Comparison of ENCODE assay signal across 17 cellular contexts in genomic region chr1:197027359-197027758, GRCh38. TPM values are rescaled to one million over a fixed set of nuclear protein-coding genes. Genes with fewer than 3 reads are reported as not detected.
DNase-seq lines count a peak whose midpoint lies in the region; ATAC-seq, FAIRE-seq and TF ChIP-seq lines count a peak whose summit lies in the region.
"Had no signal": no experiment of that assay in that cellular context is flagged by ENCODE, and none has a peak within 500 bp of the region (broad histone marks: within the 10 kb centered on the region; RNA-seq: fewer than 3 reads in every experiment).

No MANE protein-coding gene starts in this region.

- H3K27ac Mint-ChIP-seq in Calu3 (ENCODE audit: unreplicated experiment) = peak overlapping the region; percentile 41
- H3K27ac Mint-ChIP-seq: CD4-positive, CD25-positive, alpha-beta regulatory T cell; GM23338 had no signal

- CTCF ChIA-PET in Calu3 (lab: Charles Lee) = interaction anchor here (0.9 kb wide), 1 partner anchor 105 kb away, joined by 5 read pairs; no protein-coding TSS in a partner anchor

- H3K9me3 ChIP-seq in RWPE2 (ENCODE audit: severe bottlenecking) = no peaks in the 10 kb centered on the region

- peaks cover 3% of the 10 kb centered on the region for H3K4me1 ChIP-seq in RWPE2 (ENCODE audit: insufficient read depth, poor library complexity, severe bottlenecking)

- H3K4me3 Mint-ChIP-seq in Calu3 (ENCODE audit: low read depth, unreplicated experiment) = no peak overlapping the region
- H3K4me3 Mint-ChIP-seq: CD4-positive, CD25-positive, alpha-beta regulatory T cell; GM23338 had no signal

- H3K36me3 ChIP-seq in RWPE2 (ENCODE audit: low read depth) = no peaks in the 10 kb centered on the region

- H3K27me3 Mint-ChIP-seq in Calu3 (ENCODE audit: unreplicated experiment) = no peaks in the 10 kb centered on the region

- no peaks in the 10 kb centered on the region for H3K27me3 ChIP-seq in RWPE2 (ENCODE audit: insufficient read depth, poor library complexity, severe bottlenecking)

- H3K36me3 Mint-ChIP-seq in Calu3 (ENCODE audit: insufficient read depth, unreplicated experiment) = no peaks in the 10 kb centered on the region
- H3K36me3 Mint-ChIP-seq: CD4-positive, CD25-positive, alpha-beta regulatory T cell had no signal

- no peak for TF ChIP-seq POLR2A in H54 (IDR thresholded peaks at IDR 0.05; ENCODE audit: low read depth, low read length)

- H3K4me3 ChIP-seq in RWPE2 (ENCODE audit: severe bottlenecking) = no peak overlapping the region
- H3K4me3 ChIP-seq: GM12878, GM23338 had no signal

- ATAC-seq in RWPE2 (ENCODE audit: low read depth) (peak; percentile 64), left lobe of liver (peak; percentile 24), GM21381 (IDR thresholded peaks at IDR 0.05; ENCODE audit: unreplicated experiment) (no peak), HG03469 (IDR thresholded peaks at IDR 0.05; ENCODE audit: unreplicated experiment) (no peak)
- ATAC-seq: GM12878, GM23338 had no signal

- TF ChIP-seq CTCF in Calu3 (IDR thresholded peaks at IDR 0.05; ENCODE audit: unreplicated experiment) = no peak
- no peak for TF ChIP-seq CTCF in RWPE2 (IDR thresholded peaks at IDR 0.05; ENCODE audit: poor library complexity, severe bottlenecking)

- DNase-seq in Calu3 (peak; percentile 59), H54 (ENCODE audit: insufficient read length, low spot score) (no peak), RWPE2 (ENCODE audit: low spot score) (no peak), left lobe of liver (ENCODE audit: low spot score) (no peak), GM19238 (ENCODE audit: insufficient read length, low spot score) (no peak)
- DNase-seq: CD4-positive, CD25-positive, alpha-beta regulatory T cell; DMS79 treated with DMSO at 0.1 percent for 48 hours; GDM1; IMR-90; NCI-H1417 treated with DMSO at 0.1 percent for 48 hours; NCI-H1930; NCI-H774 had no signal

- no peak overlapping the region for H3K27ac ChIP-seq in RWPE2 (ENCODE audit: poor library complexity, severe bottlenecking)

- BruUV-seq in Calu3 (replicated peaks; lab: Mats Ljungman, UMichigan) = no TSS peak

- H3K4me1 Mint-ChIP-seq in Calu3 (ENCODE audit: low read depth, unreplicated experiment) = peaks cover 15% of the 10 kb centered on the region
- H3K4me1 Mint-ChIP-seq: CD4-positive, CD25-positive, alpha-beta regulatory T cell had no signal

- no peaks in the 10 kb centered on the region for H3K9me3 Mint-ChIP-seq in Calu3 (ENCODE audit: low read depth, unreplicated experiment)
- H3K9me3 Mint-ChIP-seq: CD4-positive, CD25-positive, alpha-beta regulatory T cell had no signal

- intact Hi-C loops in Calu3 (cut with micrococcal nuclease; ENCODE audit: unreplicated experiment) = no loop called here

- FAIRE-seq in H54 (lab: Jason Lieb, UNC) = peak; percentile 83
- FAIRE-seq: GM12878 had no signal

RNA-seq across cellular contexts. Expression of gene F13B, which starts 39.7 kb away (rescaled TPM):
- total RNA-seq in Calu3 (2022) (not detected in 2 replicates), left lobe of liver (42.2 TPM)
- total RNA-seq: CD4-positive, CD25-positive, alpha-beta regulatory T cell; GM12878; GM23338; IMR-90; LHCN-M2 had no signal

RNA-seq across cellular contexts. Expression of gene CFHR5, which starts 50.0 kb away (rescaled TPM):
- not detected in 2 replicates for total RNA-seq in Calu3 (2022)
- total RNA-seq in left lobe of liver = 73.2 TPM
- total RNA-seq: CD4-positive, CD25-positive, alpha-beta regulatory T cell; GM12878; GM23338; IMR-90; LHCN-M2 had no signal

Comparison
In these comparisons a context has a peak if more than half of its experiments do, and no peak if none do; other contexts are left out.
1. ATAC-seq: peak in RWPE2 (single experiment) and left lobe of liver (single experiment); none in GM21381 (single experiment) and HG03469 (single experiment).
2. RNA of gene F13B, which starts 39.7 kb away (total RNA-seq): 42.2 TPM in left lobe of liver (single experiment); not detected in Calu3; every median in the first group is over 10 times any median in the second.
3. RNA of gene CFHR5, which starts 50.0 kb away (total RNA-seq): 73.2 TPM in left lobe of liver (single experiment); not detected in Calu3; every median in the first group is over 10 times any median in the second.